In genomic region chr2:159094173-159094737, GRCh38 we compare ENCODE assay signal across 10 cellular contexts.
DNase-seq lines count a peak whose midpoint lies in the region; ATAC-seq and TF ChIP-seq lines count a peak whose summit lies in the region.
"Had no signal": no experiment of that assay in that cellular context is flagged by ENCODE, and none has a peak within 500 bp of the region (broad histone marks: within the 10 kb centered on the region; RNA-seq: fewer than 3 reads in every experiment).

No MANE protein-coding gene starts in this region.

- no peaks in the 10 kb centered on the region for H3K27me3 ChIP-seq in IMR-90 (ENCODE audit: control insufficient read depth, insufficient read depth, low read length)

- peak; percentile 28 for ATAC-seq in IMR-90 (ENCODE audit: low read depth)

- peaks cover 15% of the 10 kb centered on the region for H3K9me3 Mint-ChIP-seq in activated CD4-positive, alpha-beta memory T cell treated with anti-CD3 and anti-CD28 coated beads, Interleukin-2, amount 10 ng/mL, durations not matched to agents 7 days and 5 days

- peak overlapping the region; percentile 92 for H3K4ac ChIP-seq in IMR-90 (ENCODE audit: low read depth, low read length)

- H2BK120ac ChIP-seq in IMR-90 (ENCODE audit: low read depth, low read length), result peak overlapping the region; percentile 85

- peak overlapping the region; percentile 86 for H3K14ac ChIP-seq in IMR-90 (replicated peaks; ENCODE audit: low read depth, low read length)

- peak overlapping the region; percentile 92 for H3K23ac ChIP-seq in IMR-90 (ENCODE audit: low read depth, low read length)

- H3K27me3 Mint-ChIP-seq in activated CD4-positive, alpha-beta memory T cell treated with anti-CD3 and anti-CD28 coated beads, Interleukin-2, amount 10 ng/mL, durations not matched to agents 7 days and 5 days, result peaks cover 2% of the 10 kb centered on the region

- BruUV-seq in IMR-90 (replicated peaks; lab: Mats Ljungman, UMichigan), result no TSS peak

- DNase-seq in IMR-90 (peak; percentile 68), cerebellar cortex (ENCODE audit: low spot score) (peak; percentile 42), lower leg skin (ENCODE audit: low spot score in 2 of 2) (peak; percentile 58 to 94), stromal cell of bone marrow (ENCODE audit: low read depth) (peak; percentile 71), NCI-H2029 (lab: John Stamatoyannopoulos, UW) (no peak), pons (ENCODE audit: low spot score) (no peak)
- DNase-seq in activated CD4-positive, alpha-beta memory T cell treated with anti-CD3 and anti-CD28 coated beads, Interleukin-2, amount 10 ng/mL, durations not matched to agents 7 days and 5 days, result no peak
- DNase-seq in stimulated activated CD4-positive, alpha-beta T cell treated with anti-CD3 and anti-CD28 coated beads, Interleukin-2, amount 100 ng/mL, for 24 hours, result no peak
- DNase-seq: immature natural killer cell had no signal

- peaks cover 4% of the 10 kb centered on the region for H3K36me3 ChIP-seq in IMR-90 (ENCODE audit: control insufficient read depth, insufficient read depth, low read length)

- H3K4me3 Mint-ChIP-seq in activated CD4-positive, alpha-beta memory T cell treated with anti-CD3 and anti-CD28 coated beads, Interleukin-2, amount 10 ng/mL, durations not matched to agents 7 days and 5 days, result no peak overlapping the region
- H3K4me3 Mint-ChIP-seq: immature natural killer cell had no signal

- peak overlapping the region; percentile 3 for H2AFZ ChIP-seq in IMR-90 (replicated peaks; ENCODE audit: low read length, poor library complexity)

- WGBS in IMR-90 (ENCODE audit: extremely low coverage in 2 of 2, insufficient read length in 1 of 2), 2 experiments, result 69% methylated on average over 4 of the region's 10 CpGs; no CpG with 5 or more reads in 1 of the 2 experiments
- WGBS in lower leg skin, 2 donors, result 36 to 40% methylated on average over 10 of the region's 10 CpGs

- H3K27ac Mint-ChIP-seq in activated CD4-positive, alpha-beta memory T cell treated with anti-CD3 and anti-CD28 coated beads, Interleukin-2, amount 10 ng/mL, durations not matched to agents 7 days and 5 days, result no peak overlapping the region

- peaks cover 4% of the 10 kb centered on the region for H3K36me3 Mint-ChIP-seq in activated CD4-positive, alpha-beta memory T cell treated with anti-CD3 and anti-CD28 coated beads, Interleukin-2, amount 10 ng/mL, durations not matched to agents 7 days and 5 days (ENCODE audit: low read depth)

- dilution Hi-C loops in IMR-90 (cut with HindIII; ENCODE audit: low sequenced_read_pairs, unreplicated experiment), result no loop called here

- peaks cover 10% of the 10 kb centered on the region for H3K9me3 ChIP-seq in IMR-90 (ENCODE audit: control insufficient read depth, insufficient read depth, low read length)

- peak overlapping the region; percentile 71 to 85 for H4K8ac ChIP-seq in IMR-90 (ENCODE audit: low read depth in 2 of 2, low read length in 2 of 2)

- peak overlapping the region; percentile 70 for H2BK5ac ChIP-seq in IMR-90 (ENCODE audit: low read depth, low read length, poor library complexity, severe bottlenecking)

- peak overlapping the region; percentile 86 for H2AK9ac ChIP-seq in IMR-90 (replicated peaks; ENCODE audit: low read depth, low read length, poor library complexity)

- H3K4me1 Mint-ChIP-seq in activated CD4-positive, alpha-beta memory T cell treated with anti-CD3 and anti-CD28 coated beads, Interleukin-2, amount 10 ng/mL, durations not matched to agents 7 days and 5 days, result peaks cover 34% of the 10 kb centered on the region

- peak overlapping the region; percentile 11; the same call in 1 of the 2 replicates for H3K4me2 ChIP-seq in IMR-90 (ENCODE audit: low read depth, low read length)

- H3K4me3 ChIP-seq in IMR-90 (ENCODE audit: insufficient read depth, low read depth, low read length) (no peak overlapping the region), lower leg skin (ENCODE audit: low read depth, poor library complexity, severe bottlenecking) (no peak overlapping the region)

- H3K9ac ChIP-seq in IMR-90 (ENCODE audit: low read depth, low read length), result peak overlapping the region; percentile 8; the same call in 1 of the 2 replicates

- TF ChIP-seq CTCF in IMR-90 (conservative IDR thresholded peaks at IDR 0.05; ENCODE audit: low read depth, low read length), result no peak
- no peak for TF ChIP-seq CTCF in lower leg skin (IDR thresholded peaks at IDR 0.05)

- H3K79me1 ChIP-seq in IMR-90 (ENCODE audit: low read depth in 1 of 2, low read length in 2 of 2), result peaks cover 34 to 68% of the 10 kb centered on the region in 2 experiments

- H2BK20ac ChIP-seq in IMR-90 (ENCODE audit: low read depth, low read length), result peak overlapping the region; percentile 92

- H3K27ac ChIP-seq in IMR-90 (ENCODE audit: insufficient read depth, low read length), result peak overlapping the region; percentile 85; the same call in 1 of the 2 replicates
- H3K27ac ChIP-seq: HL-60 had no signal

- in situ Hi-C loops in IMR-90 (cut with MboI; ENCODE audit: low sequenced_read_pairs), result no loop called here

- POLR2A ChIA-PET in IMR-90 (lab: Charles Lee; ENCODE audit: unreplicated experiment), result no interaction called here
- POLR2A ChIA-PET in activated CD4-positive, alpha-beta memory T cell treated with anti-CD3 and anti-CD28 coated beads, Interleukin-2, amount 10 ng/mL, durations not matched to agents 7 days and 5 days (lab: Charles Lee), result no interaction called here

- H3K4me1 ChIP-seq in IMR-90 (ENCODE audit: control insufficient read depth, insufficient read depth, low read length), result peaks cover 38% of the 10 kb centered on the region

- H3K18ac ChIP-seq in IMR-90 (ENCODE audit: low read depth, low read length), result peak overlapping the region; percentile 91

- TF ChIP-seq RAD21 in IMR-90 (IDR thresholded peaks at IDR 0.05; ENCODE audit: low read length), result no peak

- H4K5ac ChIP-seq in IMR-90 (ENCODE audit: low read depth, low read length), result peak overlapping the region; percentile 66

- no peak for TF ChIP-seq POLR2A in IMR-90 (IDR thresholded peaks at IDR 0.05; ENCODE audit: low read depth, low read length)
- no peak for TF ChIP-seq POLR2A in lower leg skin (IDR thresholded peaks at IDR 0.05)

- intact Hi-C loops in IMR-90 (cut with micrococcal nuclease), result no loop called here
- intact Hi-C loops in lower leg skin (cut with DNase I; ENCODE audit: low total_unique reads), result no loop called here

- CTCF ChIA-PET in IMR-90 (lab: Yijun Ruan, JAX), result no interaction called here
- CTCF ChIA-PET in activated CD4-positive, alpha-beta memory T cell treated with anti-CD3 and anti-CD28 coated beads, Interleukin-2, amount 10 ng/mL, durations not matched to agents 7 days and 5 days (lab: Charles Lee), result interaction anchor here (1.5 kb wide), 1 partner anchor 24 kb away, joined by 6 read pairs; no protein-coding TSS in a partner anchor

- H2AK5ac ChIP-seq in IMR-90 (ENCODE audit: low read depth, low read length), result peak overlapping the region; percentile 98

- peak overlapping the region; percentile 94; the same call in 2 of the 3 replicates for H2BK15ac ChIP-seq in IMR-90 (ENCODE audit: low read depth, low read length)

- H3K56ac ChIP-seq in IMR-90 (ENCODE audit: extremely low read depth, insufficient read depth, low read length), result peak overlapping the region; percentile 10; the same call in 1 of the 2 replicates

- H3K9me1 ChIP-seq in IMR-90 (ENCODE audit: insufficient read depth, low read length), result peaks cover 36% of the 10 kb centered on the region

- no peaks in the 10 kb centered on the region for H4K20me1 ChIP-seq in IMR-90 (ENCODE audit: insufficient read depth, low read length)

- H4K91ac ChIP-seq in IMR-90 (ENCODE audit: insufficient read depth, low read depth, low read length), result peak overlapping the region; percentile 81

TF ChIP-seq in IMR-90, 13 proteins besides CTCF, POLR2A, EP300 and RAD21:
- TF ChIP-seq NFE2L2 (IDR thresholded peaks at IDR 0.05; ENCODE audit: low read depth, low read length) (no peak), BHLHE40 (IDR thresholded peaks at IDR 0.05; ENCODE audit: low read depth, low read length) (peak; percentile 22; the same call in 1 of the 2 replicates)
TF ChIP-seq in IMR-90: peak in this region for 1.

Comparison
In these comparisons a context has a peak if more than half of its experiments do, and no peak if none do; other contexts are left out.
1. DNase-seq: peak in IMR-90 (single experiment), cerebellar cortex (single experiment), lower leg skin (2 of 2) and stromal cell of bone marrow (single experiment); none in activated CD4-positive, alpha-beta memory T cell treated with anti-CD3 and anti-CD28 coated beads, Interleukin-2, amount 10 ng/mL, durations not matched to agents 7 days and 5 days (single experiment), NCI-H2029 (single experiment), stimulated activated CD4-positive, alpha-beta T cell treated with anti-CD3 and anti-CD28 coated beads, Interleukin-2, amount 100 ng/mL, for 24 hours (0 of 2) and pons (single experiment).